Comparison of ENCODE assay signal across 12 cellular contexts in genomic region chr2:234550056-234550455, GRCh38.
"Had no signal": no experiment of that assay in that cellular context is flagged by ENCODE, and none has a peak within 500 bp of the region (broad histone marks: within the 10 kb centered on the region; RNA-seq: fewer than 3 reads in every experiment).

No MANE protein-coding gene starts in this region.

- H3K4me1 ChIP-seq: lower lobe of right lung had no signal

- H3K4me3 Mint-ChIP-seq: activated naive CD4-positive, alpha-beta T cell treated with anti-CD3 and anti-CD28 coated beads, Interleukin-2, amount 50 U/mL, for 24 hours; activated T-cell treated with anti-CD3 and anti-CD28 coated beads, Interleukin-2, amount 50 U/mL, for 72 hours; mesothelial cell of epicardium; nephron progenitor cell had no signal

- H3K4me3 ChIP-seq: adrenal gland, cardiac muscle cell, esophagus muscularis mucosa, lower lobe of right lung, tibial artery had no signal

- DNase-seq: activated gamma-delta T cell, occipital lobe had no signal

- H3K27ac ChIP-seq: adrenal gland, cardiac muscle cell, esophagus muscularis mucosa, lower lobe of right lung, tibial artery had no signal

- H3K9me3 Mint-ChIP-seq: activated naive CD4-positive, alpha-beta T cell treated with anti-CD3 and anti-CD28 coated beads, Interleukin-2, amount 50 U/mL, for 24 hours had no signal

- FAIRE-seq: urothelium cell line had no signal

- H3K36me3 Mint-ChIP-seq: activated naive CD4-positive, alpha-beta T cell treated with anti-CD3 and anti-CD28 coated beads, Interleukin-2, amount 50 U/mL, for 24 hours; mesothelial cell of epicardium had no signal

- H3K36me3 ChIP-seq: adrenal gland, cardiac muscle cell, esophagus muscularis mucosa, lower lobe of right lung, tibial artery had no signal

- H3K27ac Mint-ChIP-seq: activated naive CD4-positive, alpha-beta T cell treated with anti-CD3 and anti-CD28 coated beads, Interleukin-2, amount 50 U/mL, for 24 hours; activated T-cell treated with anti-CD3 and anti-CD28 coated beads, Interleukin-2, amount 50 U/mL, for 72 hours; mesothelial cell of epicardium; nephron progenitor cell had no signal

- H3K9me3 ChIP-seq: adrenal gland, esophagus muscularis mucosa, lower lobe of right lung, tibial artery had no signal
